ENCODE assay signal across 12 cellular contexts in the genomic region with DNA sequence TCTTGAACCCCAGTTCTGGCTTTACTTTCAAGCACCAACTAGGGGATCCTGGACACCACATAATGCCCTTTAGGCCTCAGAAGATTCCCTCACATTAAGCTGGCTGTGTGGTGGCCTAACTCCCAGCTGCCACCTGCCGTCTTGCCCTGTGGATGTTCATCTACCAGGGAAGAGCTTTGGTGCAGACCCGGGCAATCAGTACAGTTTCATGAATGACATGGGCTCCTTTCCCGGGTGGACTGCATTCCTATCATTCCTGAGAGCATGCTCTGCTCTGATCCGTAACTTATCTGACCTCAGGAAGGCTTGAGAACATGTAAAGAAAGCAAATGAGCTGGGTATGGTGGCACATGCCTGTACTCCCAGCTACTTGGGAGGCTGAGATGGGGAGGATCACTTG. TPM values are rescaled to one million over a fixed set of nuclear protein-coding genes. Genes with fewer than 3 reads are reported as not detected.
DNase-seq lines count a peak whose midpoint lies in the region; ATAC-seq and TF ChIP-seq lines count a peak whose summit lies in the region.
"Had no signal": no experiment of that assay in that cellular context is flagged by ENCODE, and none has a peak within 500 bp of the region (broad histone marks: within the 10 kb centered on the region; RNA-seq: fewer than 3 reads in every experiment).

No MANE protein-coding gene starts in this region.

- no peaks in the 10 kb centered on the region for H3K36me3 ChIP-seq in RWPE2 (ENCODE audit: low read depth)
- H3K36me3 ChIP-seq in sigmoid colon = no peaks in the 10 kb centered on the region
- H3K36me3 ChIP-seq: WERI-Rb-1 had no signal

- H3K4me3 Mint-ChIP-seq in nephron = no peak overlapping the region
- H3K4me3 Mint-ChIP-seq: activated T-helper 1 cell treated with anti-CD3 and anti-CD28 coated beads, Interleukin-12 subunit alpha, Interleukin-12 subunit beta, Interleukin-2, Interleukin-4 antibody, amounts not matched to agents 30 ng/mL and 10 ng/mL and 1 ng/mL, durations not matched to agents 14 hours and 24 hours and 36 hours; stimulated activated naive CD8-positive, alpha-beta T cell treated with anti-CD3 and anti-CD28 coated beads, Interleukin-15, Interleukin-2, amounts not matched to agents 100 ng/mL and 50 ng/mL, for 24 hours had no signal

- intact Hi-C loops in sigmoid colon (cut with DNase I) = no loop called here

- 80 to 84% methylated on average over 4 of the region's 4 CpGs for WGBS in sigmoid colon, 2 donors

- no peaks in the 10 kb centered on the region for H3K27me3 ChIP-seq in RWPE2 (ENCODE audit: insufficient read depth, poor library complexity, severe bottlenecking)
- no peaks in the 10 kb centered on the region for H3K27me3 ChIP-seq in sigmoid colon

- peaks cover 52% of the 10 kb centered on the region for H3K4me1 ChIP-seq in RWPE2 (ENCODE audit: insufficient read depth, poor library complexity, severe bottlenecking)
- no peaks in the 10 kb centered on the region for H3K4me1 ChIP-seq in sigmoid colon

- H3K27me3 Mint-ChIP-seq in nephron (ENCODE audit: low read depth) = no peaks in the 10 kb centered on the region
- H3K27me3 Mint-ChIP-seq: stimulated activated naive CD8-positive, alpha-beta T cell treated with anti-CD3 and anti-CD28 coated beads, Interleukin-15, Interleukin-2, amounts not matched to agents 100 ng/mL and 50 ng/mL, for 24 hours had no signal

- DNase-seq in EL = peak; percentile 91
- DNase-seq in RWPE2 (ENCODE audit: low spot score) = peak; percentile 61
- DNase-seq in fibroblast of pulmonary artery (ENCODE audit: low read depth) = peak; percentile 48
- DNase-seq in NCI-H1417 treated with DMSO at 0.1 percent for 48 hours (lab: John Stamatoyannopoulos, UW) = no peak
- DNase-seq in sigmoid colon = no peak
- DNase-seq: stimulated activated CD4-positive, alpha-beta T cell treated with anti-CD3 and anti-CD28 coated beads, Interleukin-1b, Interleukin-23, amount 100 ng/mL, for 48 hours; WERI-Rb-1 had no signal

- peak; percentile 20 for TF ChIP-seq CTCF in RWPE2 (IDR thresholded peaks at IDR 0.05; ENCODE audit: poor library complexity, severe bottlenecking)
- TF ChIP-seq CTCF in fibroblast of pulmonary artery (IDR thresholded peaks at IDR 0.05; ENCODE audit: low read length, missing control alignments) = no peak
- TF ChIP-seq CTCF in nephron (IDR thresholded peaks at IDR 0.05; ENCODE audit: unreplicated experiment in 3 of 3) = no peak
- no peak for TF ChIP-seq CTCF in sigmoid colon (IDR thresholded peaks at IDR 0.05)

- peaks cover 6% of the 10 kb centered on the region for H3K4me1 Mint-ChIP-seq in nephron

- no peak for TF ChIP-seq EP300 in sigmoid colon (IDR thresholded peaks at IDR 0.05)

- ATAC-seq in RWPE2 (ENCODE audit: low read depth) (peak; percentile 41), HG03095 (IDR thresholded peaks at IDR 0.05; ENCODE audit: unreplicated experiment) (no peak), HG02798 (IDR thresholded peaks at IDR 0.05; ENCODE audit: poor library complexity, unreplicated experiment) (no peak)

- no peak for TF ChIP-seq POLR2A in sigmoid colon (IDR thresholded peaks at IDR 0.05)

- H3K9me3 ChIP-seq in RWPE2 (ENCODE audit: severe bottlenecking) (no peaks in the 10 kb centered on the region), sigmoid colon (no peaks in the 10 kb centered on the region)

- H3K4me3 ChIP-seq in RWPE2 (ENCODE audit: severe bottlenecking) = no peak overlapping the region
- H3K4me3 ChIP-seq in fibroblast of pulmonary artery (replicated peaks; ENCODE audit: low read depth, low read length) = no peak overlapping the region
- no peak overlapping the region for H3K4me3 ChIP-seq in sigmoid colon

- peak overlapping the region in 2 of 3 experiments; percentile 11 to 51 for H3K27ac Mint-ChIP-seq in nephron
- H3K27ac Mint-ChIP-seq: activated T-helper 1 cell treated with anti-CD3 and anti-CD28 coated beads, Interleukin-12 subunit alpha, Interleukin-12 subunit beta, Interleukin-2, Interleukin-4 antibody, amounts not matched to agents 30 ng/mL and 10 ng/mL and 1 ng/mL, durations not matched to agents 14 hours and 24 hours and 36 hours; stimulated activated naive CD8-positive, alpha-beta T cell treated with anti-CD3 and anti-CD28 coated beads, Interleukin-15, Interleukin-2, amounts not matched to agents 100 ng/mL and 50 ng/mL, for 24 hours had no signal

- H3K9me3 Mint-ChIP-seq in nephron = no peaks in the 10 kb centered on the region
- H3K9me3 Mint-ChIP-seq: activated T-helper 1 cell treated with anti-CD3 and anti-CD28 coated beads, Interleukin-12 subunit alpha, Interleukin-12 subunit beta, Interleukin-2, Interleukin-4 antibody, amounts not matched to agents 30 ng/mL and 10 ng/mL and 1 ng/mL, durations not matched to agents 14 hours and 24 hours and 36 hours; stimulated activated naive CD8-positive, alpha-beta T cell treated with anti-CD3 and anti-CD28 coated beads, Interleukin-15, Interleukin-2, amounts not matched to agents 100 ng/mL and 50 ng/mL, for 24 hours had no signal

- H3K36me3 Mint-ChIP-seq in nephron (ENCODE audit: low read depth) = no peaks in the 10 kb centered on the region

- H3K27ac ChIP-seq in RWPE2 (ENCODE audit: poor library complexity, severe bottlenecking) (peak overlapping the region; percentile 99), sigmoid colon (no peak overlapping the region)
- H3K27ac ChIP-seq: WERI-Rb-1 had no signal

RNA-seq across cellular contexts. Expression of a gene that starts 50.0 kb away (rescaled TPM):
- 10 to 100 TPM; 23.2 to 36.8 (median 27.6) TPM for total RNA-seq in sigmoid colon
- polyA plus RNA-seq in sigmoid colon = 10 to 100 TPM; 11.4 to 19.9 (median 17.8) TPM

Comparison
In these comparisons a context has a peak if more than half of its experiments do, and no peak if none do; other contexts are left out.
1. DNase-seq: peak in EL (single experiment), RWPE2 (single experiment) and fibroblast of pulmonary artery (single experiment); none in NCI-H1417 treated with DMSO at 0.1 percent for 48 hours (single experiment) and sigmoid colon (single experiment).